ENCODE assay signal across 9 cellular contexts in the genomic region with DNA sequence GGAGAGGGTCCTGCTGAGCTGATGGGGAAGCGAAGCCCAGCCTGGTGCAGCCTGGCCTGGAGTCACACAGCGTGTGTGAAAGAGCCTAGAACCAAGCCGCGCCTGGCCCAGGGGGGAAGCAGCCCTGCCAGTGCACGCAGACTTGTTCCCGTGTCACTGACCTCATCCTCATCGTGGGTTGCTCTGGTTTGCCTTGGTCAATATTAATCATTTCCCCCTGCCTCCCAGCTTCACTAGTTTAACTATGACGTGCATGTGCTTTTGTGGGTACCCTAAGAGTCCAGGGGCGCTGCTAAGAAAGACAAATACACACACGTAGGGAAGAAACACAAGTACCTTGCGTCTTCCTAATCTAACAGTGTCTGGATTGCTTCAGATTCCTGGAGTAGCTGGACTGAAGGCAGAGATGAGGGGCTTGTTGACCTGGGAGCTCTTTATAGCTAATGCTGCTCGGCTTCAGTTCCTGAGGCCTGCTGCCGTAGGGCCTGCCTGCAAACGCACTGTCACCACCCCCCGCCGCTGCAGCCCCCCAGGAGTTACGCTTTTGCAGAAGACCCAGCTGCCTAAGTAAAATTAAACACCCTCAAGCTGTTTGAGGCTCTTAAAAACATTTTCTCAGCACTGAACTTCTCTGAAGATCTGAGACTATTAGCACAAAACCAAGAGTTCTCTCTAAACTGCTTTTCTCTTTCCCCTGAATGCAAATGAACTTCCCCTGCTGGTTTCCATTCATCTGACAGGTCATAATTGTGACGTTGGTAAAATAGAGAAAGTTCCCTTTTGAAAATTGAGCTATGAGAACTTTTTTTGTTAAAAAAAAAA.
DNase-seq lines count a peak whose midpoint lies in the region; ATAC-seq and TF ChIP-seq lines count a peak whose summit lies in the region.
"Had no signal": no experiment of that assay in that cellular context is flagged by ENCODE, and none has a peak within 500 bp of the region (broad histone marks: within the 10 kb centered on the region; RNA-seq: fewer than 3 reads in every experiment).

No MANE protein-coding gene starts in this region.

- no peak for DNase-seq in breast epithelium (ENCODE audit: low spot score in 2 of 2)
- DNase-seq in MCF 10A (ENCODE audit: unreplicated experiment): no peak
- DNase-seq in left ventricle myocardium superior: peak; percentile 56
- peak; percentile 89 for DNase-seq in stimulated activated naive B cell treated with anti-CD40 and anti-IgM and Interleukin-4, amounts not matched to agents 10 μg/mL and 1 μg/mL and 100 μg/mL, for 72 hours
- DNase-seq in NCI-H2171 treated with DMSO at 0.1 percent for 48 hours (lab: John Stamatoyannopoulos, UW): no peak
- DNase-seq in amniotic stem cell (lab: John Stamatoyannopoulos, UW): no peak

- no peaks in the 10 kb centered on the region for H3K27me3 ChIP-seq in breast epithelium

- POLR2A ChIA-PET in MCF 10A (lab: Yijun Ruan, JAX): interaction anchor here (0.7 to 0.9 kb wide), 2 partner anchors 159 to 377 kb away, joined by 3 read pairs; a partner anchor contains a TSS

- H3K27ac Mint-ChIP-seq in MCF 10A (ENCODE audit: low read depth, unreplicated experiment): no peak overlapping the region
- peak overlapping the region; percentile 67 for H3K27ac Mint-ChIP-seq in T-helper 1 cell treated with Interleukin-12 subunit alpha and Interleukin-12 subunit beta and Interleukin-4 antibody, amounts not matched to agents 30 μg/mL and 1 μg/mL, for 36 hours
- H3K27ac Mint-ChIP-seq in stimulated activated naive B cell treated with anti-CD40 and anti-IgM and Interleukin-4, amounts not matched to agents 10 μg/mL and 1 μg/mL and 100 μg/mL, for 72 hours: peak overlapping the region; percentile 99

- H3K36me3 ChIP-seq in breast epithelium: no peaks in the 10 kb centered on the region

- ATAC-seq in HG02943 (IDR thresholded peaks at IDR 0.05; ENCODE audit: low read depth, unreplicated experiment) (peak; percentile 49), left ventricle myocardium superior (no peak)
- peak; percentile 65 to 69 for ATAC-seq in stimulated activated naive B cell treated with anti-CD40 and anti-IgM and Interleukin-4, amounts not matched to agents 10 μg/mL and 1 μg/mL and 100 μg/mL, for 72 hours (replicated peaks)

- H3K4me1 ChIP-seq in breast epithelium: no peaks in the 10 kb centered on the region

- H3K4me1 Mint-ChIP-seq in MCF 10A (ENCODE audit: insufficient read depth, unreplicated experiment): no peaks in the 10 kb centered on the region
- peaks cover 53% of the 10 kb centered on the region for H3K4me1 Mint-ChIP-seq in T-helper 1 cell treated with Interleukin-12 subunit alpha and Interleukin-12 subunit beta and Interleukin-4 antibody, amounts not matched to agents 30 μg/mL and 1 μg/mL, for 36 hours (ENCODE audit: low read depth)
- H3K4me1 Mint-ChIP-seq in stimulated activated naive B cell treated with anti-CD40 and anti-IgM and Interleukin-4, amounts not matched to agents 10 μg/mL and 1 μg/mL and 100 μg/mL, for 72 hours: peaks cover 45 to 98% of the 10 kb centered on the region in 2 donors

- TF ChIP-seq CTCF in breast epithelium (IDR thresholded peaks at IDR 0.05): no peak
- TF ChIP-seq CTCF in MCF 10A (IDR thresholded peaks at IDR 0.05; ENCODE audit: unreplicated experiment): no peak

- peak overlapping the region in 1 of 3 donors; percentile 31 for H3K4me3 ChIP-seq in breast epithelium

- H3K4me3 Mint-ChIP-seq in MCF 10A (ENCODE audit: unreplicated experiment): no peak overlapping the region
- H3K4me3 Mint-ChIP-seq in T-helper 1 cell treated with Interleukin-12 subunit alpha and Interleukin-12 subunit beta and Interleukin-4 antibody, amounts not matched to agents 30 μg/mL and 1 μg/mL, for 36 hours: no peak overlapping the region
- peak overlapping the region; percentile 82 to 84 for H3K4me3 Mint-ChIP-seq in stimulated activated naive B cell treated with anti-CD40 and anti-IgM and Interleukin-4, amounts not matched to agents 10 μg/mL and 1 μg/mL and 100 μg/mL, for 72 hours

- H3K9me3 Mint-ChIP-seq in MCF 10A (ENCODE audit: unreplicated experiment): no peaks in the 10 kb centered on the region
- no peaks in the 10 kb centered on the region for H3K9me3 Mint-ChIP-seq in T-helper 1 cell treated with Interleukin-12 subunit alpha and Interleukin-12 subunit beta and Interleukin-4 antibody, amounts not matched to agents 30 μg/mL and 1 μg/mL, for 36 hours
- no peaks in the 10 kb centered on the region for H3K9me3 Mint-ChIP-seq in stimulated activated naive B cell treated with anti-CD40 and anti-IgM and Interleukin-4, amounts not matched to agents 10 μg/mL and 1 μg/mL and 100 μg/mL, for 72 hours

- H3K27ac ChIP-seq in breast epithelium: peak overlapping the region; percentile 62 to 92
- H3K27ac ChIP-seq: C4-2B had no signal

- no peaks in the 10 kb centered on the region for H3K36me3 Mint-ChIP-seq in MCF 10A (ENCODE audit: insufficient read depth, unreplicated experiment)
- peaks cover 3% of the 10 kb centered on the region for H3K36me3 Mint-ChIP-seq in T-helper 1 cell treated with Interleukin-12 subunit alpha and Interleukin-12 subunit beta and Interleukin-4 antibody, amounts not matched to agents 30 μg/mL and 1 μg/mL, for 36 hours (ENCODE audit: low read depth)
- H3K36me3 Mint-ChIP-seq in stimulated activated naive B cell treated with anti-CD40 and anti-IgM and Interleukin-4, amounts not matched to agents 10 μg/mL and 1 μg/mL and 100 μg/mL, for 72 hours: peaks cover 0 to 3% of the 10 kb centered on the region in 2 donors

- intact Hi-C loops in breast epithelium (cut with DNase I; ENCODE audit: low total_unique reads) (no loop called here), MCF 10A (cut with micrococcal nuclease) (no loop called here), left ventricle myocardium superior (cut with micrococcal nuclease) (no loop called here)

- H3K27me3 Mint-ChIP-seq in MCF 10A (ENCODE audit: insufficient read depth, unreplicated experiment): no peaks in the 10 kb centered on the region
- H3K27me3 Mint-ChIP-seq in T-helper 1 cell treated with Interleukin-12 subunit alpha and Interleukin-12 subunit beta and Interleukin-4 antibody, amounts not matched to agents 30 μg/mL and 1 μg/mL, for 36 hours (ENCODE audit: low read depth): no peaks in the 10 kb centered on the region
- H3K27me3 Mint-ChIP-seq in stimulated activated naive B cell treated with anti-CD40 and anti-IgM and Interleukin-4, amounts not matched to agents 10 μg/mL and 1 μg/mL and 100 μg/mL, for 72 hours: no peaks in the 10 kb centered on the region

- H3K9me3 ChIP-seq in breast epithelium: no peaks in the 10 kb centered on the region

- TF ChIP-seq POLR2A in breast epithelium (IDR thresholded peaks at IDR 0.05): no peak

- no TSS peak for BruUV-seq in MCF 10A (replicated peaks; lab: Mats Ljungman, UMichigan)

- CTCF ChIA-PET in MCF 10A (lab: Yijun Ruan, JAX): interaction anchor here (0.6 to 3.2 kb wide), 6 partner anchors 9 to 224 kb away, joined by 3 to 11 read pairs (median 3); no protein-coding TSS in a partner anchor

Comparison
In these comparisons a context has a peak if more than half of its experiments do, and no peak if none do; other contexts are left out.
1. DNase-seq: peak in left ventricle myocardium superior (single experiment) and stimulated activated naive B cell treated with anti-CD40 and anti-IgM and Interleukin-4, amounts not matched to agents 10 μg/mL and 1 μg/mL and 100 μg/mL, for 72 hours (single experiment); none in breast epithelium (0 of 2), MCF 10A (single experiment), NCI-H2171 treated with DMSO at 0.1 percent for 48 hours (single experiment) and amniotic stem cell (single experiment).
2. H3K4me3 Mint-ChIP-seq: peak in stimulated activated naive B cell treated with anti-CD40 and anti-IgM and Interleukin-4, amounts not matched to agents 10 μg/mL and 1 μg/mL and 100 μg/mL, for 72 hours (2 of 2); none in MCF 10A (single experiment) and T-helper 1 cell treated with Interleukin-12 subunit alpha and Interleukin-12 subunit beta and Interleukin-4 antibody, amounts not matched to agents 30 μg/mL and 1 μg/mL, for 36 hours (single experiment).